8 cellular contexts compared by ENCODE assay signal in the genomic region with DNA sequence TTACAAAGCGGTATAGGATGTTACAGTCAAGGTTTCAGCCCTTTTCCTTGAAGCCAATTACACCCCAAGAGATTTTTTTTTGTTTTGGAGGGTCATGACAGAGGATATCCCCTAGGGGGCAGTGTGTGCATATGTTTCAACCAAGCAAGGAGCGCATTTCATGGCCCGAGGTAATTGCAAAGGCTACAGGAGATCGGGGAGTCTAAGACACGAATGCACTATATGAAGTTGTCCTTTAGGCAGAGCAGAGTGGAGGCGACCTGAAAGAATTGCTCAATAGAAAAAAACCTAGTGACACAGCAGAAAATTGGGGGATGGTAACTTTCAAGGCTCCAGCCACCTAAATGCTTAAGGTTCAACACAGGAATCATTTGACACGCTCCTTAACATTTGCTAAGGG.
A peak's percentile ranks its signal among the peaks of the same experiment; 100 is the strongest.
DNase-seq lines count a peak whose midpoint lies in the region; ATAC-seq, FAIRE-seq and TF ChIP-seq lines count a peak whose summit lies in the region.

No MANE protein-coding gene starts in this region.

- no peak overlapping the region for H3K27ac Mint-ChIP-seq in T-helper 2 cell treated with Interferon-gamma antibody and Interleukin-4, amounts not matched to agents 5 μg/mL and 100 μg/mL, for 36 hours

- H3K9me3 Mint-ChIP-seq in T-helper 2 cell treated with Interferon-gamma antibody and Interleukin-4, amounts not matched to agents 5 μg/mL and 100 μg/mL, for 36 hours = no peaks in the 10 kb centered on the region

- peak overlapping the region; percentile 50 for H3K4me2 ChIP-seq in A549
- no peak overlapping the region for H3K4me2 ChIP-seq in K562 (ENCODE audit: insufficient read depth, low read length)

- no peaks in the 10 kb centered on the region for H4K20me1 ChIP-seq in K562 (replicated peaks; ENCODE audit: control insufficient read depth, insufficient read depth, low read length)

- POLR2A ChIA-PET in A549 (lab: Yijun Ruan, JAX) (no interaction called here), K562 (lab: Yijun Ruan, JAX) (no interaction called here)

- peak; percentile 94 to 96 for TF ChIP-seq RAD21 in A549 (conservative IDR thresholded peaks at IDR 0.05 in 1 of 2, IDR thresholded peaks at IDR 0.05 in 1 of 2)
- TF ChIP-seq RAD21 in K562 (CRISPR knock-in tag; conservative IDR thresholded peaks at IDR 0.05 in 1 of 2, IDR thresholded peaks at IDR 0.05 in 1 of 2) = peak; percentile 90 to 95

- H3K27ac ChIP-seq in A549 = 0 out of 6 replicates have a peak overlapping the region, but pooled peaks of 1 of the 2 experiments have one; percentile 38
- peak overlapping the region; percentile 20; the same call in 1 of the 3 replicates for H3K27ac ChIP-seq in K562 (ENCODE audit: extremely low read depth, low read depth, low read length)
- H3K27ac ChIP-seq in iPS DF 6.9 (ENCODE audit: low read length) = no peak overlapping the region

- TF ChIP-seq CTCF in A549 (IDR thresholded peaks at IDR 0.05) (peak; percentile 94), K562 (IDR thresholded peaks at IDR 0.05 in 2 of 3, conservative IDR thresholded peaks at IDR 0.05 in 1 of 3; ENCODE audit: insufficient read depth in 2 of 3, low read depth in 1 of 3, low read length in 3 of 3) (peak; percentile 66 to 78 (median 68))

- no peaks in the 10 kb centered on the region for H3K36me3 Mint-ChIP-seq in T-helper 2 cell treated with Interferon-gamma antibody and Interleukin-4, amounts not matched to agents 5 μg/mL and 100 μg/mL, for 36 hours (ENCODE audit: low read depth)

- CTCF ChIA-PET in A549 (lab: Yijun Ruan, JAX) = interaction anchor here (0.9 to 3.8 kb wide), 8 partner anchors 11 to 1600 kb away, joined by 3 to 28 read pairs (median 9); no protein-coding TSS in a partner anchor
- CTCF ChIA-PET in K562 (lab: Yijun Ruan, JAX; ENCODE audit: low intra/inter-chr PET ratio) = interaction anchor here (1.2 kb wide), 1 partner anchor 367 kb away, joined by 3 read pairs; no protein-coding TSS in a partner anchor

- no peak for TF ChIP-seq EP300 in A549 (IDR thresholded peaks at IDR 0.05)
- TF ChIP-seq EP300 in K562 (IDR thresholded peaks at IDR 0.05; ENCODE audit: low read length) = peak; percentile 71

- intact Hi-C loops in K562 (cut with micrococcal nuclease) = loop anchor here (1.0 to 10.0 kb wide), 5 partner anchors 109 to 1349 kb away; no protein-coding TSS in a partner anchor

- no peak overlapping the region for H3K4me3 ChIP-seq in A549
- H3K4me3 ChIP-seq in K562 = no peak overlapping the region
- H3K4me3 ChIP-seq in iPS DF 6.9 (ENCODE audit: low read length) = no peak overlapping the region

- peaks cover 6% of the 10 kb centered on the region for H3K4me1 Mint-ChIP-seq in T-helper 2 cell treated with Interferon-gamma antibody and Interleukin-4, amounts not matched to agents 5 μg/mL and 100 μg/mL, for 36 hours (ENCODE audit: low read depth)

- WGBS in A549 (ENCODE audit: missing lambda C conversion rate) = 14% methylated on average over 7 of the region's 7 CpGs
- WGBS in K562 (ENCODE audit: insufficient coverage, low coverage, missing lambda C conversion rate) = 5% methylated on average over 7 of the region's 7 CpGs
- no CpG with 5 or more reads among the region's 7 CpGs for WGBS in iPS DF 6.9 (ENCODE audit: insufficient coverage, insufficient read length)

- H3K36me3 ChIP-seq in K562 (ENCODE audit: control insufficient read depth, insufficient read depth, low read length) (no peaks in the 10 kb centered on the region), iPS DF 6.9 (ENCODE audit: control insufficient read depth, insufficient read depth, low read length) (no peaks in the 10 kb centered on the region)

- BruUV-seq in K562 (replicated peaks; lab: Mats Ljungman, UMichigan) = no TSS peak

- H3K9me3 ChIP-seq in A549 = no peaks in the 10 kb centered on the region
- H3K9me3 ChIP-seq in K562 (replicated peaks; ENCODE audit: control insufficient read depth, insufficient read depth, low read depth, low read length) = no peaks in the 10 kb centered on the region
- no peaks in the 10 kb centered on the region for H3K9me3 ChIP-seq in iPS DF 6.9 (ENCODE audit: control insufficient read depth, insufficient read depth, low read length)

- H3K4me3 Mint-ChIP-seq in T-helper 2 cell treated with Interferon-gamma antibody and Interleukin-4, amounts not matched to agents 5 μg/mL and 100 μg/mL, for 36 hours = no peak overlapping the region

- H3K4me1 ChIP-seq in A549 (peaks cover 16% of the 10 kb centered on the region; the same call in 2 of the 3 replicates), K562 (replicated peaks in 1 of 2; ENCODE audit: control insufficient read depth in 2 of 2, insufficient read depth in 2 of 2, low read length in 2 of 2) (no peaks in the 10 kb centered on the region), iPS DF 6.9 (ENCODE audit: control insufficient read depth, insufficient read depth, low read length) (no peaks in the 10 kb centered on the region)

- peak; percentile 81 for FAIRE-seq in A549 (lab: Jason Lieb, UNC)
- peak; percentile 68 for FAIRE-seq in GM18507 (lab: Jason Lieb, UNC)
- FAIRE-seq in K562 (lab: Jason Lieb, UNC) = peak; percentile 90

- peaks cover 17% of the 10 kb centered on the region for H3K27me3 Mint-ChIP-seq in T-helper 2 cell treated with Interferon-gamma antibody and Interleukin-4, amounts not matched to agents 5 μg/mL and 100 μg/mL, for 36 hours (ENCODE audit: low read depth)

- H2AFZ ChIP-seq in K562 (ENCODE audit: low read depth, low read length) = 0 out of 2 replicates have a peak overlapping the region, but pooled peaks have one; percentile 40

- no peaks in the 10 kb centered on the region for H3K9me1 ChIP-seq in K562 (ENCODE audit: control insufficient read depth, insufficient read depth, low read length)

- ATAC-seq in A549 (peak; percentile 85 to 90), HG02943 (IDR thresholded peaks at IDR 0.05; ENCODE audit: low read depth, unreplicated experiment) (peak; percentile 70), K562 (peak; percentile 99)

- no peak for TF ChIP-seq POLR2A in A549 (IDR thresholded peaks at IDR 0.05; ENCODE audit: low read length)
- TF ChIP-seq POLR2A in K562 (conservative IDR thresholded peaks at IDR 0.05) = no peak

- H3K27me3 ChIP-seq in K562 (ENCODE audit: control insufficient read depth in 2 of 2, insufficient read depth in 2 of 2, low read length in 2 of 2) (no peaks in the 10 kb centered on the region), iPS DF 6.9 (ENCODE audit: control insufficient read depth, insufficient read depth, low read length) (no peaks in the 10 kb centered on the region)

- no peaks in the 10 kb centered on the region for H3K79me2 ChIP-seq in K562 (ENCODE audit: control insufficient read depth, insufficient read depth, low read length)

- in situ Hi-C loops in K562 (cut with MboI) = loop anchor here (10.0 kb wide), 1 partner anchor 369 kb away; no protein-coding TSS in a partner anchor

- DNase-seq in A549 (ENCODE audit: low read depth in 1 of 2, low spot score in 1 of 2) (peak; percentile 49 to 82), GM18507 (ENCODE audit: extremely low spot score, insufficient read length, low read depth) (peak; percentile 12), NCI-H187 treated with DMSO at 0.1 percent for 48 hours (lab: John Stamatoyannopoulos, UW) (peak; percentile 10), K562 (ENCODE audit: extremely low read depth in 1 of 4, low spot score in 3 of 4) (peak; percentile 54 to 80 (median 60)), iPS DF 6.9 (ENCODE audit: low read depth, low spot score) (peak; percentile 73)
- peak; percentile 53 for DNase-seq in T-helper 2 cell treated with Interferon-gamma antibody and Interleukin-4, amounts not matched to agents 5 μg/mL and 100 μg/mL, for 36 hours (ENCODE audit: low spot score)
- peak; percentile 6 to 40 for DNase-seq in stimulated activated CD4-positive, alpha-beta T cell treated with anti-CD3 and anti-CD28 coated beads, Interleukin-12 subunit alpha, Interleukin-12 subunit beta, amount 100 ng/mL, for 24 hours (ENCODE audit: low read depth in 2 of 2)

- no peak overlapping the region for H3K9ac ChIP-seq in K562 (ENCODE audit: insufficient read depth in 1 of 2, low read depth in 2 of 2, low read length in 2 of 2)

TF ChIP-seq in A549, 52 proteins besides CTCF, POLR2A, EP300 and RAD21 (continues in another document):
- TF ChIP-seq MAFK (IDR thresholded peaks at IDR 0.05; ENCODE audit: partially characterized antibody) = peak; percentile 47
- no peak for TF ChIP-seq FOXS1 (CRISPR knock-in tag; IDR thresholded peaks at IDR 0.05)
- no peak for TF ChIP-seq MAZ (IDR thresholded peaks at IDR 0.05; ENCODE audit: borderline replicate concordance, low read depth, low read length)
- no peak for TF ChIP-seq TP53 (CRISPR knock-in tag; IDR thresholded peaks at IDR 0.05)
- no peak for TF ChIP-seq EHMT2 (IDR thresholded peaks at IDR 0.05; ENCODE audit: low read depth)
- TF ChIP-seq TFCP2L1 (CRISPR knock-in tag; IDR thresholded peaks at IDR 0.05) = no peak
- no peak for TF ChIP-seq CHD4 (IDR thresholded peaks at IDR 0.05; ENCODE audit: borderline replicate concordance)
- no peak for TF ChIP-seq JUNB (IDR thresholded peaks at IDR 0.05)
- TF ChIP-seq SREBF2 (IDR thresholded peaks at IDR 0.05) = no peak

TF ChIP-seq in K562, 482 proteins besides CTCF, POLR2A, EP300 and RAD21 (continues in another document):
- 0 out of 2 replicates have a peak, but pooled peaks have one; percentile 31 for TF ChIP-seq MYC (IDR thresholded peaks at IDR 0.05; ENCODE audit: low read depth, low read length)
- TF ChIP-seq MYC (CRISPR knock-in tag; IDR thresholded peaks at IDR 0.05; ENCODE audit: borderline replicate concordance, low read depth) = no peak
- peak; percentile 27 for TF ChIP-seq EP400 (IDR thresholded peaks at IDR 0.05)
- peak; percentile 44; the same call in 1 of the 2 replicates for TF ChIP-seq LEF1 (IDR thresholded peaks at IDR 0.05)
- no peak for TF ChIP-seq PRMT5 (CRISPR knock-in tag; IDR thresholded peaks at IDR 0.05)
- TF ChIP-seq MED1 (CRISPR knock-in tag; IDR thresholded peaks at IDR 0.05; ENCODE audit: borderline replicate concordance) = no peak
- no peak for TF ChIP-seq HDAC1 (IDR thresholded peaks at IDR 0.05)
- TF ChIP-seq BDP1 (IDR thresholded peaks at IDR 0.05; ENCODE audit: insufficient read depth, insufficient read length) = no peak
- no peak for TF ChIP-seq HCFC1 (IDR thresholded peaks at IDR 0.05; ENCODE audit: low read depth, low read length)
- no peak for TF ChIP-seq KLF6 (CRISPR knock-in tag; IDR thresholded peaks at IDR 0.05; ENCODE audit: borderline replicate concordance)
- no peak for TF ChIP-seq E2F6 (IDR thresholded peaks at IDR 0.05; ENCODE audit: borderline replicate concordance in 1 of 2, extremely low read depth in 1 of 2, insufficient read depth in 1 of 2, insufficient read length in 1 of 2, low read depth in 1 of 2, low read length in 1 of 2, poor library complexity in 1 of 2, severe bottlenecking in 1 of 2)

Comparison
In these comparisons a context has a peak if more than half of its experiments do, and no peak if none do; other contexts are left out.
1. DNase-seq: peak in every context shown above with its lines; median percentile 73 in iPS DF 6.9; 66 in A549; 60 in K562; 53 in T-helper 2 cell treated with Interferon-gamma antibody and Interleukin-4, amounts not matched to agents 5 μg/mL and 100 μg/mL, for 36 hours; 23 in stimulated activated CD4-positive, alpha-beta T cell treated with anti-CD3 and anti-CD28 coated beads, Interleukin-12 subunit alpha, Interleukin-12 subunit beta, amount 100 ng/mL, for 24 hours; 12 in GM18507; 10 in NCI-H187 treated with DMSO at 0.1 percent for 48 hours.
2. Of the 35 proteins assayed by ChIP-seq in both K562 and A549: peak only in K562: EP300 and RNF2; only in A549: none; in both: CTCF, MAFK, RAD21 and SMC3; in neither: 27; mixed calls (peak in some experiments, not most) for 2.